ENCODE assay signal across 8 cellular contexts in the genomic region with DNA sequence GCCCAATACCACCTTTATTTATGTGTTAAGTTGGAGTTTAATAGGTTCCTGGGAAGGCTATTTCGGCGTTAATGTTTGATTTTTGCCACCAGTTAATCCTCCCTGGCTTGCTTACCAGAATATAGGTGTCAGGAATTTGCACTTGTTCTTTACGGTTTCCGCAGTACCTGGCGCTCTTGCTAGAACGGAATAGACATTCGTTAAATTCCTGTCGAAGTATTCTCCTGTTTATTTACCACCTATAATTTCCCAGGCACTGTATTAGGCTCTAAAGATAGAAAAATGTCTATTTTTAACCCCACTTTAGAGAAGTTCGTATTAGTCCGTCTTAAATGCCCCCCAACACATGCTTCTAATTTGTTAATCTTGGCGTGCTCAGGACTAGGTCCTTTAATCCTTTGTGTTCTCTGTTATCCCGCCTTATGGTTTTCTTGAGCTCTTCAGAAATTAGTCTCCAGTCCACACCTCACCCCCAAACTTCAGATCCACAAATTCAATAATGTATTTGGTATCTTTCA. TPM values are rescaled to one million over a fixed set of nuclear protein-coding genes. Genes with fewer than 3 reads are reported as not detected.
A peak's percentile ranks its signal among the peaks of the same experiment; 100 is the strongest.
DNase-seq lines count a peak whose midpoint lies in the region; ATAC-seq and TF ChIP-seq lines count a peak whose summit lies in the region.

No MANE protein-coding gene starts in this region.

- H2AFZ ChIP-seq in hepatocyte = peak overlapping the region; percentile 69

- WGBS in hepatocyte (ENCODE audit: low lambda C conversion rate, missing lambda C conversion rate) = 7% methylated on average over 12 of the region's 12 CpGs

- POLR2A ChIA-PET in activated CD4-positive, alpha-beta T cell treated with anti-CD3 and anti-CD28 coated beads for 36 hours (lab: Charles Lee) = no interaction called here

- no peak for DNase-seq in activated CD4-positive, alpha-beta T cell treated with anti-CD3 and anti-CD28 coated beads for 36 hours
- DNase-seq in activated CD4-positive, alpha-beta T cell treated with anti-CD3 and anti-CD28 coated beads for 4 hours = no peak
- DNase-seq in SJSA1 (ENCODE audit: low read depth in 1 of 2, low spot score in 2 of 2) (no peak), hepatocyte (ENCODE audit: low spot score) (no peak), substantia nigra (lab: John Stamatoyannopoulos, UW) (no peak), NCI-H1436 (lab: John Stamatoyannopoulos, UW) (no peak), NCI-H146 treated with DMSO at 0.1 percent for 48 hours (lab: John Stamatoyannopoulos, UW; ENCODE audit: unreplicated experiment) (no peak), superior temporal gyrus (ENCODE audit: extremely low spot score) (no peak)

- no peaks in the 10 kb centered on the region for H3K36me3 ChIP-seq in SJSA1
- no peaks in the 10 kb centered on the region for H3K36me3 ChIP-seq in hepatocyte (replicated peaks; ENCODE audit: insufficient read depth, low read depth)

- H3K9me3 ChIP-seq in SJSA1 (replicated peaks) (no peaks in the 10 kb centered on the region), hepatocyte (ENCODE audit: low read depth) (no peaks in the 10 kb centered on the region)

- H3K4me2 ChIP-seq in hepatocyte = peak overlapping the region; percentile 80

- no peaks in the 10 kb centered on the region for H3K9me2 ChIP-seq in hepatocyte (replicated peaks; ENCODE audit: insufficient read depth)

- H3K4me1 Mint-ChIP-seq in activated CD4-positive, alpha-beta T cell treated with anti-CD3 and anti-CD28 coated beads for 36 hours = peaks cover 14% of the 10 kb centered on the region

- H3K27ac Mint-ChIP-seq in activated CD4-positive, alpha-beta T cell treated with anti-CD3 and anti-CD28 coated beads for 36 hours = peak overlapping the region; percentile 13

- H3K9me3 Mint-ChIP-seq in activated CD4-positive, alpha-beta T cell treated with anti-CD3 and anti-CD28 coated beads for 36 hours (ENCODE audit: low read depth) = no peaks in the 10 kb centered on the region

- H4K20me1 ChIP-seq in hepatocyte (ENCODE audit: insufficient read depth, poor library complexity, severe bottlenecking) = no peaks in the 10 kb centered on the region

- H3K27me3 ChIP-seq in SJSA1 (replicated peaks) (no peaks in the 10 kb centered on the region), hepatocyte (no peaks in the 10 kb centered on the region)

- ATAC-seq in activated CD4-positive, alpha-beta T cell treated with anti-CD3 and anti-CD28 coated beads for 36 hours = no peak

- peak overlapping the region; percentile 66 for H3K4me3 ChIP-seq in SJSA1
- peak overlapping the region; percentile 47 for H3K4me3 ChIP-seq in hepatocyte

- H3K4me1 ChIP-seq in SJSA1 (replicated peaks) = peaks cover 12% of the 10 kb centered on the region
- H3K4me1 ChIP-seq in hepatocyte (ENCODE audit: insufficient read depth) = no peaks in the 10 kb centered on the region

- H3K79me2 ChIP-seq in hepatocyte = peaks cover 4% of the 10 kb centered on the region

- H3K27ac ChIP-seq in SJSA1 (peak overlapping the region; percentile 43; the same call in 1 of the 2 replicates), hepatocyte (no peak overlapping the region), substantia nigra (ENCODE audit: low read depth, low read length, poor library complexity, severe bottlenecking) (peak overlapping the region; percentile 28)

- TF ChIP-seq CTCF in hepatocyte (IDR thresholded peaks at IDR 0.05; ENCODE audit: poor library complexity) = no peak

- intact Hi-C loops in activated CD4-positive, alpha-beta T cell treated with anti-CD3 and anti-CD28 coated beads for 36 hours (cut with DNase I, micrococcal nuclease) = no loop called here

- H3K27me3 Mint-ChIP-seq in activated CD4-positive, alpha-beta T cell treated with anti-CD3 and anti-CD28 coated beads for 36 hours = peaks cover 2% of the 10 kb centered on the region

- H3K36me3 Mint-ChIP-seq in activated CD4-positive, alpha-beta T cell treated with anti-CD3 and anti-CD28 coated beads for 36 hours (ENCODE audit: low read depth) = no peaks in the 10 kb centered on the region

- peak overlapping the region; percentile 93 for H3K4me3 Mint-ChIP-seq in activated CD4-positive, alpha-beta T cell treated with anti-CD3 and anti-CD28 coated beads for 36 hours

- CTCF ChIA-PET in activated CD4-positive, alpha-beta T cell treated with anti-CD3 and anti-CD28 coated beads for 36 hours (lab: Charles Lee) = interaction anchor here (1.3 kb wide), 1 partner anchor 16 kb away, joined by 3 read pairs; no protein-coding TSS in a partner anchor

RNA-seq across cellular contexts. Expression of a gene that starts 0.6 kb away (rescaled TPM):
- total RNA-seq in activated CD4-positive, alpha-beta T cell treated with anti-CD3 and anti-CD28 coated beads for 36 hours = 10 to 100 TPM; 11.8 to 14.6 TPM
- 12.2 and 15.3 TPM in 2 replicates for total RNA-seq in SJSA1 (2014; rRNA removed; shearing (Covaris generic))
- 5.5 and 6.2 TPM in 2 replicates for total RNA-seq in hepatocyte
- polyA plus RNA-seq in hepatocyte = 5.5 and 6.6 TPM in 2 replicates

RNA-seq across cellular contexts. Expression of a gene that starts 46.7 kb away (rescaled TPM):
- total RNA-seq in activated CD4-positive, alpha-beta T cell treated with anti-CD3 and anti-CD28 coated beads for 36 hours = 1 to 10 TPM; 1.3 to 1.6 TPM
- 2.7 and 3.5 TPM in 2 replicates for total RNA-seq in SJSA1 (2014; rRNA removed; shearing (Covaris generic))
- 2.4 and 2.6 TPM in 2 replicates for total RNA-seq in hepatocyte
- polyA plus RNA-seq in hepatocyte = 0.33 and 1.6 TPM in 2 replicates
